In genomic region chr19:49031642-49032301, GRCh38 we compare ENCODE assay signal across 7 cellular contexts. TPM values are rescaled to one million over a fixed set of nuclear protein-coding genes. Genes with fewer than 3 reads are reported as not detected.
A peak's percentile ranks its signal among the peaks of the same experiment; 100 is the strongest.
DNase-seq lines count a peak whose midpoint lies in the region; ATAC-seq, FAIRE-seq and TF ChIP-seq lines count a peak whose summit lies in the region.
"Not testable (repeated sequence)": the region's sequence is repeated elsewhere in the genome, so short reads cannot be mapped to it uniquely, and the experiment has no call there.

Gene CGB2, plus strand, starts transcription at chr19:49031890. Its CDS starts 206 bp downstream, at chr19:49032096.

- CTCF ChIA-PET in K562 (lab: Yijun Ruan, JAX; ENCODE audit: low intra/inter-chr PET ratio): not testable (repeated sequence)

- H3K4me3 ChIP-seq in GM12864 (ENCODE audit: low read depth, low read length); NB4 (ENCODE audit: low read depth, low read length); K562; left ventricle myocardium inferior: not testable (repeated sequence)

- BruUV-seq in K562 (replicated peaks; lab: Mats Ljungman, UMichigan): not testable (repeated sequence)

- TF ChIP-seq EP300 in K562 (IDR thresholded peaks at IDR 0.05; ENCODE audit: low read length): not testable (repeated sequence)

- H3K79me2 ChIP-seq in K562 (ENCODE audit: control insufficient read depth, insufficient read depth, low read length): not testable (repeated sequence)

- H3K27me3 ChIP-seq in K562 (ENCODE audit: control insufficient read depth in 2 of 2, insufficient read depth in 2 of 2, low read length in 2 of 2): not testable (repeated sequence)
- H3K27me3 ChIP-seq in left ventricle myocardium inferior (ENCODE audit: low read depth): peaks cover 23% of the 10 kb centered on the region

- TF ChIP-seq CTCF in GM12864 (IDR thresholded peaks at IDR 0.05; ENCODE audit: low read depth, low read length, missing control alignments): peak; percentile 28
- peak; percentile 34 for TF ChIP-seq CTCF in NB4 (IDR thresholded peaks at IDR 0.05; ENCODE audit: low read depth, low read length)
- peak; percentile 56 to 84 (median 67) for TF ChIP-seq CTCF in K562 (IDR thresholded peaks at IDR 0.05 in 2 of 3, conservative IDR thresholded peaks at IDR 0.05 in 1 of 3; ENCODE audit: insufficient read depth in 2 of 3, low read depth in 1 of 3, low read length in 3 of 3)
- peak; percentile 30 for TF ChIP-seq CTCF in left ventricle myocardium inferior (IDR thresholded peaks at IDR 0.05; ENCODE audit: borderline replicate concordance)

- not testable (repeated sequence) for H3K9me1 ChIP-seq in K562 (ENCODE audit: control insufficient read depth, insufficient read depth, low read length)

- TF ChIP-seq POLR2A in NB4 (IDR thresholded peaks at IDR 0.05; ENCODE audit: extremely low read depth, insufficient read length); K562 (conservative IDR thresholded peaks at IDR 0.05): not testable (repeated sequence)

- not testable (repeated sequence) for H3K4me1 ChIP-seq in K562 (replicated peaks in 1 of 2; ENCODE audit: control insufficient read depth in 2 of 2, insufficient read depth in 2 of 2, low read length in 2 of 2); left ventricle myocardium inferior

- FAIRE-seq in K562 (lab: Jason Lieb, UNC): peak; percentile 91

- WGBS in K562 (ENCODE audit: insufficient coverage, low coverage, missing lambda C conversion rate): 4% methylated on average over 22 of the region's 28 CpGs

- intact Hi-C loops in K562 (cut with micrococcal nuclease); left ventricle myocardium inferior (cut with micrococcal nuclease): not testable (repeated sequence)

- DNase-seq in GM12864 (ENCODE audit: low read depth); NB4 (ENCODE audit: low read depth); left ventricle myocardium inferior: not testable (repeated sequence)
- DNase-seq in SHP77 (lab: John Stamatoyannopoulos, UW) (peak; percentile 78 to 79), K562 (ENCODE audit: extremely low read depth in 1 of 4, low spot score in 3 of 4) (peak; percentile 88 to 91 (median 90))
- peak; percentile 28 to 32 for DNase-seq in activated CD8-positive, alpha-beta memory T cell treated with anti-CD3 and anti-CD28 coated beads for 4 hours (ENCODE audit: low read depth in 2 of 2)
- peak; percentile 44 to 71 for DNase-seq in stimulated activated CD4-positive, alpha-beta T cell treated with anti-CD3 and anti-CD28 coated beads, Interleukin-12 subunit alpha, Interleukin-12 subunit beta, amount 100 ng/mL, for 24 hours (ENCODE audit: low read depth in 2 of 2)

- TF ChIP-seq RAD21 in K562 (CRISPR knock-in tag; conservative IDR thresholded peaks at IDR 0.05 in 1 of 2, IDR thresholded peaks at IDR 0.05 in 1 of 2): peak; percentile 16 to 60; a peak in 2 of 4 replicates

- H4K20me1 ChIP-seq in K562 (replicated peaks; ENCODE audit: control insufficient read depth, insufficient read depth, low read length): not testable (repeated sequence)

- in situ Hi-C loops in K562 (cut with MboI): not testable (repeated sequence)

- not testable (repeated sequence) for H3K9me3 ChIP-seq in K562 (replicated peaks; ENCODE audit: control insufficient read depth, insufficient read depth, low read depth, low read length); left ventricle myocardium inferior (replicated peaks)

- 0 out of 2 replicates have a peak within 1 kb of the TSS, but pooled peaks have one; percentile 26 for H2AFZ ChIP-seq in K562 (ENCODE audit: low read depth, low read length)

- H3K36me3 ChIP-seq in K562 (ENCODE audit: control insufficient read depth, insufficient read depth, low read length); left ventricle myocardium inferior: not testable (repeated sequence)

- ATAC-seq in K562: peak; percentile 94

- H3K27ac ChIP-seq in K562 (ENCODE audit: extremely low read depth, low read depth, low read length); left ventricle myocardium inferior (replicated peaks): not testable (repeated sequence)

- H3K9ac ChIP-seq in K562 (ENCODE audit: insufficient read depth in 1 of 2, low read depth in 2 of 2, low read length in 2 of 2): not testable (repeated sequence)

- POLR2A ChIA-PET in K562 (lab: Yijun Ruan, JAX): interaction anchor here (0.6 kb wide), 1 partner anchor 12 kb away, joined by 3 read pairs; no protein-coding TSS in a partner anchor

- H3K4me2 ChIP-seq in K562 (ENCODE audit: insufficient read depth, low read length): peak within 1 kb of the TSS; percentile 56

TF ChIP-seq in K562, 482 proteins besides CTCF, POLR2A, EP300 and RAD21 (continues in another document):
- TF ChIP-seq ATF2 (CRISPR knock-in tag; IDR thresholded peaks at IDR 0.05): peak; percentile 67; the same call in 1 of the 2 replicates
- TF ChIP-seq RB1 (IDR thresholded peaks at IDR 0.05; ENCODE audit: low read depth): peak; percentile 82
- peak in 1 of 2 experiments; percentile 87; a peak in 2 of 4 replicates for TF ChIP-seq RCOR1 (IDR thresholded peaks at IDR 0.05; ENCODE audit: borderline replicate concordance in 1 of 2, low read depth in 2 of 2, low read length in 2 of 2)
- peak in 1 of 2 experiments; percentile 31 for TF ChIP-seq AFF1 (IDR thresholded peaks at IDR 0.05; ENCODE audit: low read depth in 1 of 2, partially characterized antibody in 2 of 2)

RNA-seq across cellular contexts. Expression of gene CGB2, which starts in this region (rescaled TPM):
- total RNA-seq in K562 (2011; cell fraction: chromatin; rRNA removed; ENCODE audit: low replicate concordance): not detected in 2 replicates
- not detected in 2 replicates for total RNA-seq in K562 (2011; cell fraction: nucleolus; rRNA removed)
- 0.88 TPM in 1 of 2 replicates, not detected in the other for total RNA-seq in K562 (2011; cell fraction: nucleoplasm; rRNA removed)
- total RNA-seq in K562 (2014; rRNA removed): 0.65 TPM in 1 of 2 replicates, not detected in the other
- total RNA-seq in K562 (2014; rRNA removed; fragmentation: Illumina TruSeq; extraction: Trizol): not detected in 2 replicates
- not detected in 2 replicates for total RNA-seq in K562 (2015; rRNA removed; fragmentation: Illumina TruSeq; extraction: Trizol)
- total RNA-seq in K562 (2021): not detected in 2 replicates
- 0.20 TPM in 1 of 2 replicates, not detected in the other for polyA plus RNA-seq in K562 (2011; rRNA removed)
- 0.51 and 0.66 TPM in 2 replicates for polyA plus RNA-seq in K562 (2011; cell fraction: cytosol; rRNA removed)
- 0.22 TPM in 1 of 2 replicates, not detected in the other for polyA plus RNA-seq in K562 (2011; cell fraction: nucleus; rRNA removed)
- 0.21 and 0.75 TPM in 2 replicates for polyA plus RNA-seq in K562 (2012)
- polyA plus RNA-seq in K562 (2014; fragmentation: Illumina TruSeq; extraction: Trizol): 0.22 and 0.33 TPM in 2 replicates
- polyA plus RNA-seq in K562 (2014; fragmentation: Nextera tagmentation; extraction: Ambion mirVana): not detected
- not detected in 2 replicates for polyA plus RNA-seq in K562 (2014; rRNA removed)
- polyA minus RNA-seq in K562 (2011; rRNA and poly(A)+ RNA removed): 0.30 TPM in 1 of 2 replicates, not detected in the other
- not detected in 2 replicates for polyA minus RNA-seq in K562 (2011; cell fraction: cytosol; rRNA and poly(A)+ RNA removed)
- polyA minus RNA-seq in K562 (2011; cell fraction: nucleus; rRNA and poly(A)+ RNA removed): not detected in 2 replicates
- total RNA-seq in left ventricle myocardium inferior: not detected

Comparison
In these comparisons a context has a peak if more than half of its experiments do, and no peak if none do; other contexts are left out.
1. Peak in DNase-seq, ATAC-seq and H3K4me2 ChIP-seq in K562; RNA of the gene not detected or under 1 TPM.